In the genomic region with DNA sequence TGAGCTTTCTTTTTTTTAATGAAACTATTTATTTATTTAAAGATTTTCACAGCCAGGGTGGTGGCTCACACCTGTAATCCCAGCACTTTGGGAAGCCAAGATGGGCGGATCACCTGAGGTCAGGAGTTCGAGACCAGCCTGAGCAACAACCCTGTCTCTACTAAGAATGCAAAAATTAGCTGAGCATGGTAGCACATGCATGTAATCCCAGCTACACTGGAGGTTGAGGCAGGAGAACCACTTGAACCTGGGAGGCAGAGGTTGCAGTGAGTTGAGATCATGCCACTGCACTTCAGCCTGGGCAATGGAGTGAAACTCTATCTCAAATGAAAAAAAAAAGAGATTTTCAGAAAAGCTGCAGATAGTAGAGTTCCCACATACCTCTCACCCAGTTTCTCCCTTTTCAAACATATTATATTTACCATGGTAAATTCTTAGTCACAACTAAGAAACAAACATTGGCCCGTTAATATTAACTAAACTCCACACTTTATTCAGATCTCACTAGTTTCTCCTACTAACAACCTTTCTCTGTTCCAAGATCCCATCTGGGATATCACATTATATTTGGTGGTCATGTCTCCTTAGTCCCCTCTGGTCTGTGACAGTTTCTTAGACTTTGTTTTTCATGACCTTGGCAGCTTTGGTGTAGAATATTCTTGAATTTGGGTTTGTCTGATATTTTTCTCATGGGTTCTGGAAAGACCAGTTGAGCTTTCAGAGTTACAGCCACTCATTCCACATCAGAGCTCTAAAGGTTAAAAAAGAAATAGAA, we compare ENCODE assay signal across 19 cellular contexts. TPM values are rescaled to one million over a fixed set of nuclear protein-coding genes. Genes with fewer than 3 reads are reported as not detected.
DNase-seq lines count a peak whose midpoint lies in the region; ATAC-seq, FAIRE-seq and TF ChIP-seq lines count a peak whose summit lies in the region.
"Had no signal": no experiment of that assay in that cellular context is flagged by ENCODE, and none has a peak within 500 bp of the region (broad histone marks: within the 10 kb centered on the region; RNA-seq: fewer than 3 reads in every experiment).

No MANE protein-coding gene starts in this region.

- H3K27me3 Mint-ChIP-seq in stimulated activated memory B cell treated with anti-CD40 and anti-IgM and Interleukin-4, amounts not matched to agents 10 μg/mL and 1 μg/mL and 100 μg/mL, for 72 hours: no peaks in the 10 kb centered on the region
- H3K27me3 Mint-ChIP-seq in naive thymus-derived CD4-positive, alpha-beta T cell: peaks cover 19 to 36% (median 30%) of the 10 kb centered on the region in 5 donors
- H3K27me3 Mint-ChIP-seq in CD14-positive monocyte (ENCODE audit: low read depth in 3 of 3): peaks cover 4 to 26% (median 19%) of the 10 kb centered on the region in 3 donors

- H4K20me1 ChIP-seq in HepG2 (ENCODE audit: insufficient read depth, low read length): no peaks in the 10 kb centered on the region

- H3K27ac Mint-ChIP-seq in stimulated activated memory B cell treated with anti-CD40 and anti-IgM and Interleukin-4, amounts not matched to agents 10 μg/mL and 1 μg/mL and 100 μg/mL, for 72 hours: peak overlapping the region; percentile 3
- H3K27ac Mint-ChIP-seq in naive thymus-derived CD4-positive, alpha-beta T cell: no peak overlapping the region
- no peak overlapping the region for H3K27ac Mint-ChIP-seq in CD14-positive monocyte
- H3K27ac Mint-ChIP-seq: CD4-positive, alpha-beta memory T cell; GM23338 had no signal

- no peaks in the 10 kb centered on the region for H3K9me3 ChIP-seq in endocrine pancreas (ENCODE audit: control insufficient read depth, low read length)
- no peaks in the 10 kb centered on the region for H3K9me3 ChIP-seq in HepG2 (ENCODE audit: low read length)
- H3K9me3 ChIP-seq in naive thymus-derived CD4-positive, alpha-beta T cell (ENCODE audit: control insufficient read depth in 2 of 3, low read length in 3 of 3): no peaks in the 10 kb centered on the region
- H3K9me3 ChIP-seq: BE2C had no signal

- H3K9me3 Mint-ChIP-seq in stimulated activated memory B cell treated with anti-CD40 and anti-IgM and Interleukin-4, amounts not matched to agents 10 μg/mL and 1 μg/mL and 100 μg/mL, for 72 hours: no peaks in the 10 kb centered on the region
- H3K9me3 Mint-ChIP-seq in naive thymus-derived CD4-positive, alpha-beta T cell: peaks cover 0 to 9% (median 0%) of the 10 kb centered on the region in 11 donors
- H3K9me3 Mint-ChIP-seq in CD14-positive monocyte: peaks cover 2 to 7% (median 2%) of the 10 kb centered on the region in 7 donors

- no TSS peak for BruUV-seq in HepG2 (replicated peaks; lab: Mats Ljungman, UMichigan)

- DNase-seq in HepG2 (ENCODE audit: low spot score) (no peak), CD14-positive monocyte (ENCODE audit: low spot score) (no peak), GF-D8 (lab: John Stamatoyannopoulos, UW) (no peak)
- no peak for DNase-seq in naive thymus-derived CD4-positive, alpha-beta T cell
- DNase-seq: ACHN; BE2C; C1 segment of cervical spinal cord; CD4-positive, alpha-beta memory T cell; HCEC 1CT; KG1 had no signal

- no peak for TF ChIP-seq POLR2A in HepG2 (IDR thresholded peaks at IDR 0.05; ENCODE audit: insufficient read depth in 1 of 2, low read depth in 2 of 2, low read length in 2 of 2)

- TF ChIP-seq RAD21 in HepG2 (CRISPR knock-in tag; IDR thresholded peaks at IDR 0.05): no peak

- no peaks in the 10 kb centered on the region for H3K36me3 ChIP-seq in endocrine pancreas (ENCODE audit: control insufficient read depth, insufficient read depth, low read length)
- no peaks in the 10 kb centered on the region for H3K36me3 ChIP-seq in HepG2 (replicated peaks in 1 of 2; ENCODE audit: control insufficient read depth in 1 of 2, insufficient read depth in 2 of 2, low read length in 2 of 2)
- no peaks in the 10 kb centered on the region for H3K36me3 ChIP-seq in naive thymus-derived CD4-positive, alpha-beta T cell (ENCODE audit: control insufficient read depth in 2 of 3, insufficient read depth in 3 of 3, low read length in 3 of 3)
- H3K36me3 ChIP-seq: BE2C had no signal

- ATAC-seq in HepG2: no peak
- no peak for ATAC-seq in stimulated activated memory B cell treated with anti-CD40 and anti-IgM and Interleukin-4, amounts not matched to agents 10 μg/mL and 1 μg/mL and 100 μg/mL, for 72 hours
- no peak for ATAC-seq in naive thymus-derived CD4-positive, alpha-beta T cell
- ATAC-seq: GM23338 had no signal

- no peak; a peak in 1 of 4 replicates for TF ChIP-seq EP300 in HepG2 (IDR thresholded peaks at IDR 0.05; ENCODE audit: low read depth in 2 of 2, low read length in 2 of 2)
- TF ChIP-seq EP300 in HepG2 (CRISPR knock-in tag; IDR thresholded peaks at IDR 0.05; ENCODE audit: borderline replicate concordance): no peak

- H3K36me3 Mint-ChIP-seq in stimulated activated memory B cell treated with anti-CD40 and anti-IgM and Interleukin-4, amounts not matched to agents 10 μg/mL and 1 μg/mL and 100 μg/mL, for 72 hours: no peaks in the 10 kb centered on the region
- no peaks in the 10 kb centered on the region for H3K36me3 Mint-ChIP-seq in naive thymus-derived CD4-positive, alpha-beta T cell
- no peaks in the 10 kb centered on the region for H3K36me3 Mint-ChIP-seq in CD14-positive monocyte
- H3K36me3 Mint-ChIP-seq: CD4-positive, alpha-beta memory T cell had no signal

- TF ChIP-seq CTCF in C4-2B (conservative IDR thresholded peaks at IDR 0.05) (no peak), HepG2 (CRISPR knock-in tag; IDR thresholded peaks at IDR 0.05) (no peak), CD14-positive monocyte (IDR thresholded peaks at IDR 0.05) (no peak)

- in situ Hi-C loops in HepG2 (cut with HindIII; ENCODE audit: extremely low pct_ligation_motif_present, low pct_unique_long_range_greater_than_20kb): no loop called here

- FAIRE-seq in HepG2 (lab: Jason Lieb, UNC): no peak
- FAIRE-seq: G401.6, GM12892, GM18507, H54 had no signal

- H3K9ac ChIP-seq in endocrine pancreas (ENCODE audit: control insufficient read depth, insufficient read depth, low read length): no peak overlapping the region
- H3K9ac ChIP-seq in HepG2 (ENCODE audit: insufficient read depth, low read depth, low read length): peak overlapping the region; percentile 59

- 57% methylated on average over 3 of the region's 3 CpGs for WGBS in HepG2 (ENCODE audit: low lambda C conversion rate)

- H3K4me1 Mint-ChIP-seq in stimulated activated memory B cell treated with anti-CD40 and anti-IgM and Interleukin-4, amounts not matched to agents 10 μg/mL and 1 μg/mL and 100 μg/mL, for 72 hours: peaks cover 25% of the 10 kb centered on the region
- H3K4me1 Mint-ChIP-seq in naive thymus-derived CD4-positive, alpha-beta T cell: peaks cover 0 to 3% (median 0%) of the 10 kb centered on the region in 7 donors
- H3K4me1 Mint-ChIP-seq in CD14-positive monocyte: peaks cover 2% of the 10 kb centered on the region
- H3K4me1 Mint-ChIP-seq: CD4-positive, alpha-beta memory T cell; GM23338 had no signal

- peak overlapping the region; percentile 56; the same call in 1 of the 2 replicates for H3K27ac ChIP-seq in C4-2B
- peak overlapping the region; percentile 90 for H3K27ac ChIP-seq in HepG2 (ENCODE audit: extremely low read length, insufficient read depth, low read length)
- no peak overlapping the region for H3K27ac ChIP-seq in naive thymus-derived CD4-positive, alpha-beta T cell (ENCODE audit: low read depth, low read length)

- CTCF ChIA-PET in HepG2 (lab: Yijun Ruan, JAX; ENCODE audit: low intra/inter-chr PET ratio, low total read pairs): no interaction called here
- CTCF ChIA-PET in naive thymus-derived CD4-positive, alpha-beta T cell (lab: Charles Lee): no interaction called here

- peaks cover 12% of the 10 kb centered on the region for H3K4me1 ChIP-seq in endocrine pancreas (ENCODE audit: control insufficient read depth, insufficient read depth, low read length)
- H3K4me1 ChIP-seq in HepG2 (ENCODE audit: insufficient read depth, low read length): peaks cover 78% of the 10 kb centered on the region
- H3K4me1 ChIP-seq in naive thymus-derived CD4-positive, alpha-beta T cell (ENCODE audit: control insufficient read depth in 2 of 2, insufficient read depth in 2 of 2, low read length in 2 of 2): no peaks in the 10 kb centered on the region
- H3K4me1 ChIP-seq: BE2C had no signal

- no peak overlapping the region for H3K4me3 Mint-ChIP-seq in stimulated activated memory B cell treated with anti-CD40 and anti-IgM and Interleukin-4, amounts not matched to agents 10 μg/mL and 1 μg/mL and 100 μg/mL, for 72 hours
- no peak overlapping the region for H3K4me3 Mint-ChIP-seq in naive thymus-derived CD4-positive, alpha-beta T cell
- H3K4me3 Mint-ChIP-seq in CD14-positive monocyte: no peak overlapping the region
- H3K4me3 Mint-ChIP-seq: CD4-positive, alpha-beta memory T cell; GM23338 had no signal

- intact Hi-C loops in HepG2 (cut with micrococcal nuclease; ENCODE audit: unreplicated experiment) (loop anchor here (1.0 kb wide), 2 partner anchors 9 to 11 kb away; no protein-coding TSS in a partner anchor), CD14-positive monocyte (cut with micrococcal nuclease) (no loop called here)
- intact Hi-C loops in naive thymus-derived CD4-positive, alpha-beta T cell (cut with micrococcal nuclease): no loop called here

- H3K27me3 ChIP-seq in endocrine pancreas (ENCODE audit: control insufficient read depth, insufficient read depth, low read length): no peaks in the 10 kb centered on the region
- no peaks in the 10 kb centered on the region for H3K27me3 ChIP-seq in HepG2 (ENCODE audit: control insufficient read depth in 1 of 2, insufficient read depth in 2 of 2, low read length in 2 of 2)
- H3K27me3 ChIP-seq in naive thymus-derived CD4-positive, alpha-beta T cell (ENCODE audit: control insufficient read depth in 2 of 2, insufficient read depth in 2 of 2, low read length in 2 of 2): no peaks in the 10 kb centered on the region

- H3K79me2 ChIP-seq in HepG2 (ENCODE audit: insufficient read depth, low read length): no peaks in the 10 kb centered on the region

- H3K4me2 ChIP-seq in HepG2 (ENCODE audit: low read depth, low read length): peak overlapping the region; percentile 59
- H3K4me2 ChIP-seq: GM23338 had no signal

- POLR2A ChIA-PET in HepG2 (lab: Yijun Ruan, JAX): interaction anchor here (0.8 to 6.8 kb wide), 8 partner anchors 8 to 123 kb away, joined by 3 to 93 read pairs (median 16); a partner anchor contains a TSS
- POLR2A ChIA-PET in naive thymus-derived CD4-positive, alpha-beta T cell (lab: Charles Lee): no interaction called here

- H2AFZ ChIP-seq in HepG2 (ENCODE audit: low read length): no peak overlapping the region
- H2AFZ ChIP-seq: GM23338 had no signal

- H3K4me3 ChIP-seq in endocrine pancreas (ENCODE audit: control insufficient read depth, insufficient read depth, low read length): peak overlapping the region; percentile 34
- H3K4me3 ChIP-seq in HepG2 (replicated peaks in 1 of 3; ENCODE audit: insufficient read depth in 1 of 3, low read depth in 2 of 3, low read length in 3 of 3): peak overlapping the region in 2 of 3 experiments; percentile 25 to 35; a peak in 5 of 6 replicates
- no peak overlapping the region for H3K4me3 ChIP-seq in naive thymus-derived CD4-positive, alpha-beta T cell (ENCODE audit: low read length)
- H3K4me3 ChIP-seq: GM23338 had no signal

RNA-seq across cellular contexts. Expression of a gene that starts 7.8 kb away (rescaled TPM):
- 1.6 and 2.2 TPM in 2 replicates for total RNA-seq in HepG2 (2016; rRNA removed; fragmentation: Illumina TruSeq; extraction: Trizol)
- 0.44 and 0.51 TPM in 2 replicates for total RNA-seq in HepG2 (2016; cell fraction: cytosol; rRNA removed; fragmentation: Illumina TruSeq; extraction: Trizol; ENCODE audit: low read depth)
- 2.0 and 2.3 TPM in 2 replicates for total RNA-seq in HepG2 (2016; cell fraction: insoluble cytoplasmic fraction; rRNA removed; fragmentation: Illumina TruSeq; extraction: Trizol)
- 0.83 and 1.1 TPM in 2 replicates for total RNA-seq in HepG2 (2016; cell fraction: membrane; rRNA removed; fragmentation: Illumina TruSeq; extraction: Trizol)
- 1.4 and 2.1 TPM in 2 replicates for total RNA-seq in HepG2 (2016; cell fraction: nucleus; rRNA removed; fragmentation: Illumina TruSeq; extraction: Trizol)
- polyA plus RNA-seq in HepG2 (2011; rRNA removed) (5.8 and 6.5 TPM in 2 replicates), CD14-positive monocyte (not detected)
- polyA plus RNA-seq in HepG2 (2011; cell fraction: cytosol; rRNA removed): 5.1 and 6.4 TPM in 2 replicates
- 3.5 and 4.3 TPM in 2 replicates for polyA plus RNA-seq in HepG2 (2011; cell fraction: nucleus; rRNA removed)
- 6.1 TPM in 2 replicates for polyA plus RNA-seq in HepG2 (2012)
- polyA plus RNA-seq in HepG2 (2016; cell fraction: cytosol; fragmentation: Illumina TruSeq; extraction: Trizol; ENCODE audit: low read depth): 0.08 and 0.17 TPM in 2 replicates
- polyA plus RNA-seq in HepG2 (2016; cell fraction: insoluble cytoplasmic fraction; fragmentation: Illumina TruSeq; extraction: Trizol; ENCODE audit: low read depth): 2.8 and 3.4 TPM in 2 replicates
- 0.38 and 0.55 TPM in 2 replicates for polyA plus RNA-seq in HepG2 (2016; cell fraction: membrane; fragmentation: Illumina TruSeq; extraction: Trizol; ENCODE audit: low read depth)
- 1.9 and 2.0 TPM in 2 replicates for polyA plus RNA-seq in HepG2 (2016; cell fraction: nucleus; fragmentation: Illumina TruSeq; extraction: Trizol; ENCODE audit: insufficient read depth, low read depth)
- 9.0 TPM in 1 of 2 replicates, not detected in the other for polyA minus RNA-seq in HepG2 (2011; rRNA and poly(A)+ RNA removed; ENCODE audit: low replicate concordance)
- polyA minus RNA-seq in HepG2 (2011; cell fraction: cytosol; rRNA and poly(A)+ RNA removed): 3.4 and 3.8 TPM in 2 replicates
- polyA minus RNA-seq in HepG2 (2011; cell fraction: nucleus; rRNA and poly(A)+ RNA removed): 7.1 and 9.9 TPM in 2 replicates
- not detected for total RNA-seq in naive thymus-derived CD4-positive, alpha-beta T cell
- under 1 TPM; 0.10 to 0.53 TPM for polyA plus RNA-seq in naive thymus-derived CD4-positive, alpha-beta T cell
- total RNA-seq: A172; CD4-positive, alpha-beta memory T cell; GM23338 had no signal
- polyA plus RNA-seq: CD4-positive, alpha-beta memory T cell had no signal

RNA-seq across cellular contexts. Expression of a gene that starts 41.3 kb away (rescaled TPM):
- 3.6 and 5.6 TPM in 2 replicates for total RNA-seq in HepG2 (2016; rRNA removed; fragmentation: Illumina TruSeq; extraction: Trizol)
- total RNA-seq in HepG2 (2016; cell fraction: cytosol; rRNA removed; fragmentation: Illumina TruSeq; extraction: Trizol; ENCODE audit: low read depth): 0.88 and 0.91 TPM in 2 replicates
- 3.1 and 5.2 TPM in 2 replicates for total RNA-seq in HepG2 (2016; cell fraction: insoluble cytoplasmic fraction; rRNA removed; fragmentation: Illumina TruSeq; extraction: Trizol)
- 1.8 and 2.1 TPM in 2 replicates for total RNA-seq in HepG2 (2016; cell fraction: membrane; rRNA removed; fragmentation: Illumina TruSeq; extraction: Trizol)
- 5.3 and 5.6 TPM in 2 replicates for total RNA-seq in HepG2 (2016; cell fraction: nucleus; rRNA removed; fragmentation: Illumina TruSeq; extraction: Trizol)
- 4.8 and 5.0 TPM in 2 replicates for polyA plus RNA-seq in HepG2 (2011; rRNA removed)
- polyA plus RNA-seq in HepG2 (2011; cell fraction: cytosol; rRNA removed): 4.8 and 5.7 TPM in 2 replicates
- 4.2 TPM in 2 replicates for polyA plus RNA-seq in HepG2 (2011; cell fraction: nucleus; rRNA removed)
- polyA plus RNA-seq in HepG2 (2012): 5.5 and 6.5 TPM in 2 replicates
- 0.61 and 0.77 TPM in 2 replicates for polyA plus RNA-seq in HepG2 (2016; cell fraction: cytosol; fragmentation: Illumina TruSeq; extraction: Trizol; ENCODE audit: low read depth)
- polyA plus RNA-seq in HepG2 (2016; cell fraction: insoluble cytoplasmic fraction; fragmentation: Illumina TruSeq; extraction: Trizol; ENCODE audit: low read depth): 4.0 and 4.4 TPM in 2 replicates
- polyA plus RNA-seq in HepG2 (2016; cell fraction: membrane; fragmentation: Illumina TruSeq; extraction: Trizol; ENCODE audit: low read depth): 1.1 and 1.4 TPM in 2 replicates
- 9.4 and 10.1 TPM in 2 replicates for polyA plus RNA-seq in HepG2 (2016; cell fraction: nucleus; fragmentation: Illumina TruSeq; extraction: Trizol; ENCODE audit: insufficient read depth, low read depth)
- 10.3 TPM in 1 of 2 replicates, not detected in the other for polyA minus RNA-seq in HepG2 (2011; rRNA and poly(A)+ RNA removed; ENCODE audit: low replicate concordance)
- 2.8 and 3.6 TPM in 2 replicates for polyA minus RNA-seq in HepG2 (2011; cell fraction: cytosol; rRNA and poly(A)+ RNA removed)
- polyA minus RNA-seq in HepG2 (2011; cell fraction: nucleus; rRNA and poly(A)+ RNA removed): 6.2 and 7.7 TPM in 2 replicates
- total RNA-seq in naive thymus-derived CD4-positive, alpha-beta T cell: not detected
- not detected for polyA plus RNA-seq in naive thymus-derived CD4-positive, alpha-beta T cell
- under 1 TPM in 1 of 2 donors, not detected in 1; 0.12 TPM for polyA plus RNA-seq in CD14-positive monocyte
- total RNA-seq: A172; CD4-positive, alpha-beta memory T cell had no signal
- polyA plus RNA-seq: CD4-positive, alpha-beta memory T cell had no signal

RNA-seq across cellular contexts. Expression of a gene that starts 58.5 kb away (rescaled TPM):
- not detected in 2 replicates for total RNA-seq in HepG2 (2016; rRNA removed; fragmentation: Illumina TruSeq; extraction: Trizol)
- total RNA-seq in HepG2 (2016; cell fraction: cytosol; rRNA removed; fragmentation: Illumina TruSeq; extraction: Trizol; ENCODE audit: low read depth): not detected in 2 replicates
- not detected in 2 replicates for total RNA-seq in HepG2 (2016; cell fraction: insoluble cytoplasmic fraction; rRNA removed; fragmentation: Illumina TruSeq; extraction: Trizol)
- total RNA-seq in HepG2 (2016; cell fraction: membrane; rRNA removed; fragmentation: Illumina TruSeq; extraction: Trizol): not detected in 2 replicates
- total RNA-seq in HepG2 (2016; cell fraction: nucleus; rRNA removed; fragmentation: Illumina TruSeq; extraction: Trizol): not detected in 2 replicates
- polyA plus RNA-seq in HepG2 (2011; rRNA removed): not detected in 2 replicates
- polyA plus RNA-seq in HepG2 (2011; cell fraction: cytosol; rRNA removed): not detected in 2 replicates
- polyA plus RNA-seq in HepG2 (2011; cell fraction: nucleus; rRNA removed): not detected in 2 replicates
- polyA plus RNA-seq in HepG2 (2012): not detected in 2 replicates
- polyA plus RNA-seq in HepG2 (2016; cell fraction: cytosol; fragmentation: Illumina TruSeq; extraction: Trizol; ENCODE audit: low read depth): not detected in 2 replicates
- polyA plus RNA-seq in HepG2 (2016; cell fraction: insoluble cytoplasmic fraction; fragmentation: Illumina TruSeq; extraction: Trizol; ENCODE audit: low read depth): not detected in 2 replicates
- polyA plus RNA-seq in HepG2 (2016; cell fraction: membrane; fragmentation: Illumina TruSeq; extraction: Trizol; ENCODE audit: low read depth): not detected in 2 replicates
- polyA plus RNA-seq in HepG2 (2016; cell fraction: nucleus; fragmentation: Illumina TruSeq; extraction: Trizol; ENCODE audit: insufficient read depth, low read depth): not detected in 2 replicates
- not detected in 2 replicates for polyA minus RNA-seq in HepG2 (2011; rRNA and poly(A)+ RNA removed; ENCODE audit: low replicate concordance)
- not detected in 2 replicates for polyA minus RNA-seq in HepG2 (2011; cell fraction: cytosol; rRNA and poly(A)+ RNA removed)
- not detected in 2 replicates for polyA minus RNA-seq in HepG2 (2011; cell fraction: nucleus; rRNA and poly(A)+ RNA removed)
- total RNA-seq in naive thymus-derived CD4-positive, alpha-beta T cell: not detected
- not detected for polyA plus RNA-seq in naive thymus-derived CD4-positive, alpha-beta T cell
- polyA plus RNA-seq in CD14-positive monocyte: not detected
- total RNA-seq: CD4-positive, alpha-beta memory T cell had no signal
- polyA plus RNA-seq: CD4-positive, alpha-beta memory T cell had no signal
